Comparison of ENCODE assay signal across 9 cellular contexts in the genomic region with DNA sequence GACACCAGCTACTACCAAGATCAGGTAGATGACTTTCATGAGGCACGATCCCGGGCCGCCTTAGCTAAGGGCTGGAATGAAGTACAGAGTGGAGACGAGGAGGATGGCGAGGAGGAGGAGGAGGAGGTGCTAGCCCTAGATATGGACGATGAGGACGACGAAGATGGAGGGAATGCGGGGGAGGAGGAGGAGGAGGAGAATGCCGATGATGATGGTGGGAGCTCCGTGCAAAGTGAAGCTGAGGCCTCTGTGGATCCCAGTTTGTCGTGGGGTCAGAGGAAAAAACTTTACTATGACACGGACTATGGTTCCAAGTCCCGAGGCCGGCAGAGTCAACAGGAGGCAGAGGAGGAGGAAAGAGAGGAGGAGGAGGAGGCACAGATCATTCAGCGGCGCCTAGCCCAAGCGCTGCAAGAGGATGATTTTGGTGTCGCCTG. TPM values are rescaled to one million over a fixed set of nuclear protein-coding genes. Genes with fewer than 3 reads are reported as not detected.
DNase-seq lines count a peak whose midpoint lies in the region; ATAC-seq and TF ChIP-seq lines count a peak whose summit lies in the region.
"Had no signal": no experiment of that assay in that cellular context is flagged by ENCODE, and none has a peak within 500 bp of the region (broad histone marks: within the 10 kb centered on the region; RNA-seq: fewer than 3 reads in every experiment).

No MANE protein-coding gene starts in this region.

- no peaks in the 10 kb centered on the region for H4K20me1 ChIP-seq in fibroblast of lung (ENCODE audit: control insufficient read depth, extremely low read depth, insufficient read depth, low read length)

- H3K9me3 ChIP-seq in CD4-positive, CD25-positive, alpha-beta regulatory T cell (ENCODE audit: control insufficient read depth in 2 of 2, low read length in 2 of 2), result no peaks in the 10 kb centered on the region
- H3K9me3 ChIP-seq in fibroblast of lung (ENCODE audit: control insufficient read depth, insufficient read depth, low read depth, low read length) (no peaks in the 10 kb centered on the region), ovary (no peaks in the 10 kb centered on the region)

- H3K36me3 Mint-ChIP-seq in CD4-positive, CD25-positive, alpha-beta regulatory T cell, result peaks cover 20% of the 10 kb centered on the region
- H3K36me3 Mint-ChIP-seq in HFFc6 (ENCODE audit: low read depth), result peaks cover 28% of the 10 kb centered on the region

- TF ChIP-seq POLR2A in ovary (IDR thresholded peaks at IDR 0.05), result no peak

- H3K4me3 Mint-ChIP-seq in CD4-positive, CD25-positive, alpha-beta regulatory T cell, result peak overlapping the region; percentile 95 to 100 (median 99)
- H3K4me3 Mint-ChIP-seq in HFFc6, result peak overlapping the region; percentile 98

- peak overlapping the region; percentile 78 for H3K9ac ChIP-seq in fibroblast of lung (ENCODE audit: insufficient read depth, low read length)

- H3K27me3 ChIP-seq in CD4-positive, CD25-positive, alpha-beta regulatory T cell (ENCODE audit: control insufficient read depth, insufficient read depth, low read length), result peaks cover 2% of the 10 kb centered on the region
- H3K27me3 ChIP-seq in fibroblast of lung (ENCODE audit: control insufficient read depth, insufficient read depth, low read length) (no peaks in the 10 kb centered on the region), ovary (no peaks in the 10 kb centered on the region)

- peak overlapping the region; percentile 94 for H3K4me2 ChIP-seq in fibroblast of lung (ENCODE audit: extremely low read depth, insufficient read depth, low read length)

- peak overlapping the region; percentile 94 for H3K4me3 ChIP-seq in CD4-positive, CD25-positive, alpha-beta regulatory T cell (ENCODE audit: low read depth, low read length)
- H3K4me3 ChIP-seq in WI38 (ENCODE audit: low read depth, low read length) (peak overlapping the region; percentile 94), fibroblast of lung (replicated peaks in 1 of 4; ENCODE audit: control extremely low read depth in 1 of 4, insufficient read depth in 1 of 4, low read depth in 3 of 4, low read length in 4 of 4) (peak overlapping the region; percentile 65 to 93 (median 83)), ovary (peak overlapping the region; percentile 83)

- H3K4me1 ChIP-seq in CD4-positive, CD25-positive, alpha-beta regulatory T cell (ENCODE audit: control insufficient read depth, insufficient read depth, low read length, poor library complexity, severe bottlenecking), result peaks cover 23% of the 10 kb centered on the region
- peaks cover 8% of the 10 kb centered on the region for H3K4me1 ChIP-seq in fibroblast of lung (ENCODE audit: control insufficient read depth, extremely low read depth, insufficient read depth, low read length)
- peaks cover 4% of the 10 kb centered on the region for H3K4me1 ChIP-seq in ovary (ENCODE audit: insufficient read depth)

- peak in 1 of 2 donors; percentile 2 for ATAC-seq in CD4-positive, CD25-positive, alpha-beta regulatory T cell (ENCODE audit: low read depth in 2 of 2)

- 0 to 1% (median 1%) methylated on average over 19 of the region's 19 CpGs for whole genome bisulfite sequencing in ovary, 3 donors

- no peaks in the 10 kb centered on the region for H3K36me3 ChIP-seq in CD4-positive, CD25-positive, alpha-beta regulatory T cell (ENCODE audit: control insufficient read depth, insufficient read depth, low read length)
- H3K36me3 ChIP-seq in fibroblast of lung (ENCODE audit: control insufficient read depth, insufficient read depth, low read length) (no peaks in the 10 kb centered on the region), ovary (no peaks in the 10 kb centered on the region)

- H3K27ac Mint-ChIP-seq in CD4-positive, CD25-positive, alpha-beta regulatory T cell, result peak overlapping the region; percentile 99 to 100 (median 100)
- peak overlapping the region; percentile 99 for H3K27ac Mint-ChIP-seq in HFFc6

- peaks cover 39% of the 10 kb centered on the region for H3K79me2 ChIP-seq in fibroblast of lung (ENCODE audit: control insufficient read depth, insufficient read depth, low read length)

- H3K4me1 Mint-ChIP-seq in CD4-positive, CD25-positive, alpha-beta regulatory T cell, result peaks cover 15 to 42% (median 27%) of the 10 kb centered on the region in 4 donors
- peaks cover 34% of the 10 kb centered on the region for H3K4me1 Mint-ChIP-seq in HFFc6 (ENCODE audit: low read depth)

- TF ChIP-seq CTCF in HFFc6 (IDR thresholded peaks at IDR 0.05) (no peak), WI38 (IDR thresholded peaks at IDR 0.05; ENCODE audit: low read depth, low read length) (no peak), fibroblast of lung (conservative IDR thresholded peaks at IDR 0.05 in 1 of 2, IDR thresholded peaks at IDR 0.05 in 1 of 2; ENCODE audit: low read depth in 1 of 2, low read length in 2 of 2) (no peak), ovary (IDR thresholded peaks at IDR 0.05) (no peak)

- H3K27me3 Mint-ChIP-seq in CD4-positive, CD25-positive, alpha-beta regulatory T cell, result peaks cover 6% of the 10 kb centered on the region
- no peaks in the 10 kb centered on the region; the same call in 1 of the 2 replicates for H3K27me3 Mint-ChIP-seq in HFFc6 (ENCODE audit: insufficient read depth)

- peaks cover 0 to 4% (median 0%) of the 10 kb centered on the region in 7 donors for H3K9me3 Mint-ChIP-seq in CD4-positive, CD25-positive, alpha-beta regulatory T cell
- H3K9me3 Mint-ChIP-seq in HFFc6, result no peaks in the 10 kb centered on the region

- peak overlapping the region; percentile 95 for H3K27ac ChIP-seq in CD4-positive, CD25-positive, alpha-beta regulatory T cell (ENCODE audit: insufficient read depth, low read length, poor library complexity, severe bottlenecking)
- H3K27ac ChIP-seq in fibroblast of lung (ENCODE audit: insufficient read depth, low read length) (peak overlapping the region; percentile 86), ovary (peak overlapping the region in 1 of 2 donors; percentile 90)

- no peak for TF ChIP-seq EP300 in ovary (IDR thresholded peaks at IDR 0.05)

- intact Hi-C loops in ovary (cut with DNase I), result loop anchor here in 1 of 4 donors (5.0 kb wide), 2 partner anchors 148 to 218 kb away; a partner anchor contains a TSS

- H2AFZ ChIP-seq in fibroblast of lung (ENCODE audit: low read length), result peak overlapping the region; percentile 40

- DNase-seq in CD4-positive, CD25-positive, alpha-beta regulatory T cell, result peak in 1 of 3 donors; percentile 13
- no peak for DNase-seq in HFFc6
- peak in 1 of 2 donors; percentile 20 for DNase-seq in fibroblast of lung (ENCODE audit: low read depth in 2 of 2)
- DNase-seq in ovary, result no peak
- DNase-seq in NCI-H226, result no peak
- DNase-seq in Ammon's horn (ENCODE audit: low spot score), result no peak
- no peak for DNase-seq in DMS79 (lab: John Stamatoyannopoulos, UW)

RNA-seq across cellular contexts. Expression of a gene that starts 0.5 kb away (rescaled TPM):
- total RNA-seq in CD4-positive, CD25-positive, alpha-beta regulatory T cell, result 17.5 TPM
- 10 to 100 TPM in 3 of 4 donors, 1 to 10 TPM in 1; 8.8 to 13.7 (median 12.1) TPM for polyA plus RNA-seq in CD4-positive, CD25-positive, alpha-beta regulatory T cell
- 10 to 100 TPM; 38.8 to 48.0 (median 43.1) TPM for total RNA-seq in HFFc6 (2021; fragmentation: NEBNext Ultra II Directional; extraction: Animal tissue kit (Norgen Biotek cat#: 25700))
- total RNA-seq in fibroblast of lung, result 17.8 and 19.3 TPM in 2 replicates
- polyA plus RNA-seq in fibroblast of lung, result 20.4 and 26.9 TPM in 2 replicates
- 38.7 and 49.8 TPM in 2 replicates for polyA plus RNA-seq in fibroblast of lung (2012)
- 1.3 and 4.6 TPM in 2 replicates for polyA minus RNA-seq in fibroblast of lung (ENCODE audit: low replicate concordance)
- 10 to 100 TPM; 10.3 to 25.0 (median 21.5) TPM for total RNA-seq in ovary
- 10 to 100 TPM; 16.7 to 23.1 TPM for polyA plus RNA-seq in ovary

RNA-seq across cellular contexts. Expression of a gene that starts 22.5 kb away (rescaled TPM):
- 0.84 TPM for total RNA-seq in CD4-positive, CD25-positive, alpha-beta regulatory T cell
- polyA plus RNA-seq in CD4-positive, CD25-positive, alpha-beta regulatory T cell, result 1 to 10 TPM in 3 of 4 donors, not detected in 1; 1.2 to 5.2 (median 2.1) TPM
- 1 to 10 TPM in 1 of 6 experiments, under 1 TPM in 4, not detected in 1; 0.15 to 1.3 (median 0.46) TPM for total RNA-seq in HFFc6 (2021; fragmentation: NEBNext Ultra II Directional; extraction: Animal tissue kit (Norgen Biotek cat#: 25700))
- total RNA-seq in fibroblast of lung (14.1 and 28.7 TPM in 2 replicates), ovary (10 to 100 TPM in 1 of 7 donors, 1 to 10 TPM in 6; 1.4 to 27.7 (median 5.6) TPM)
- polyA plus RNA-seq in fibroblast of lung (9.3 and 11.3 TPM in 2 replicates), ovary (10 to 100 TPM in 1 of 2 donors, 1 to 10 TPM in 1; 8.9 to 93.0 TPM)
- polyA plus RNA-seq in fibroblast of lung (2012), result 5.5 and 6.6 TPM in 2 replicates
- polyA minus RNA-seq in fibroblast of lung (ENCODE audit: low replicate concordance), result 0.48 and 9.7 TPM in 2 replicates
- total RNA-seq: LHCN-M2 had no signal

RNA-seq across cellular contexts. Expression of a gene that starts 33.0 kb away (rescaled TPM):
- total RNA-seq in CD4-positive, CD25-positive, alpha-beta regulatory T cell, result 14.9 TPM
- 1 to 10 TPM in 3 of 4 donors, under 1 TPM in 1; 0.79 to 1.9 (median 1.4) TPM for polyA plus RNA-seq in CD4-positive, CD25-positive, alpha-beta regulatory T cell
- total RNA-seq in HFFc6 (2021; fragmentation: NEBNext Ultra II Directional; extraction: Animal tissue kit (Norgen Biotek cat#: 25700)), result 10 to 100 TPM; 35.7 to 44.8 (median 38.4) TPM
- total RNA-seq in fibroblast of lung (71.7 and 97.8 TPM in 2 replicates), ovary (10 to 100 TPM; 52.8 to 84.0 (median 73.9) TPM)
- polyA plus RNA-seq in fibroblast of lung (23.6 and 36.3 TPM in 2 replicates), ovary (10 to 100 TPM; 35.2 to 52.5 TPM)
- 16.4 and 21.3 TPM in 2 replicates for polyA plus RNA-seq in fibroblast of lung (2012)
- polyA minus RNA-seq in fibroblast of lung (ENCODE audit: low replicate concordance), result 6.6 and 10.0 TPM in 2 replicates
